Comparison of ENCODE assay signal across 2 cellular contexts in the genomic region with DNA sequence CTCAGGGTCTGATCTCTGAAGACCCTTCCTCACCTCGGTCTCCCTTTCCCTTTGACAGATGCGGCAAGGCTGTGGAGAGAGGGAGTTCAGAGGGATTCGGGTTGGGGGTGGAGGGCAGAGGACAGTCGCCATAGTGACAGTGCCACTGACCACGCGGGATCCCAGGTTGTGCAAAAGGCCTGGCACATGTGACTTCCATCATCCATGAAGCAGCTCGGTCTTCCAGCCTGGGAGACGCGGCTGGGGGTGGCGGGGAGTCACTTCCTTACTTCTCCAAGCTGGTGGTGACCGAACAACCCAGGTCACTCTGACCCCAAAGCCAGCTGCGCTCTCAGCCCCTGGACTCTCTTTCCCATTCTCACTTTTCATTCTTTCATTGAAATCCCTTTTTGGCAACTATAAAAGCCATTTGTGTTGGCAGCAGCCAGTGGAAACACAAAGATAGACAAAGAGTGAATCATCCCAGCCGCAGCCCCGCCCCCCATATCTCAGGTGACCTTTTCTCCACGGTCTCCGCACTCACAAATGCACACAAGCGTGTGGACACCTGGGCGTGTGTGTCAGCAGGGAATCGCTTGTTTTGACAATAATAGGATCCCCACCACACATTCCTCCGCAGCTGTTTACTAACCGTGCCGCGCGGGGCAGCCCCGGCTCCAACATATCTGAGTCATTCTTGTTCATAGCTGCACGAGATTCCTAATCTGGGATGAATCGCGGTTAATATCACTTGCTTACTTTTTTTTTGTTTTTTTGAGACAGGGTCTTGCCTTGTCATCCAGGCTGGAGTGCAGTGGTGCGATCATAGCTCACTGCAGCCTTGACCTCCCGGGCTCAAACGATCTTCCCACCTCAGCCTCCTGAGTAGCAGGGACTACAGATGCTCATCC.
A peak's percentile ranks its signal among the peaks of the same experiment; 100 is the strongest.
TF ChIP-seq lines count a peak whose summit lies in the region.

No MANE protein-coding gene starts in this region.

TF ChIP-seq in K562, 482 proteins besides CTCF, POLR2A, EP300 and RAD21 (continued from another document and continues in another):
- TF ChIP-seq, protein P1, sequence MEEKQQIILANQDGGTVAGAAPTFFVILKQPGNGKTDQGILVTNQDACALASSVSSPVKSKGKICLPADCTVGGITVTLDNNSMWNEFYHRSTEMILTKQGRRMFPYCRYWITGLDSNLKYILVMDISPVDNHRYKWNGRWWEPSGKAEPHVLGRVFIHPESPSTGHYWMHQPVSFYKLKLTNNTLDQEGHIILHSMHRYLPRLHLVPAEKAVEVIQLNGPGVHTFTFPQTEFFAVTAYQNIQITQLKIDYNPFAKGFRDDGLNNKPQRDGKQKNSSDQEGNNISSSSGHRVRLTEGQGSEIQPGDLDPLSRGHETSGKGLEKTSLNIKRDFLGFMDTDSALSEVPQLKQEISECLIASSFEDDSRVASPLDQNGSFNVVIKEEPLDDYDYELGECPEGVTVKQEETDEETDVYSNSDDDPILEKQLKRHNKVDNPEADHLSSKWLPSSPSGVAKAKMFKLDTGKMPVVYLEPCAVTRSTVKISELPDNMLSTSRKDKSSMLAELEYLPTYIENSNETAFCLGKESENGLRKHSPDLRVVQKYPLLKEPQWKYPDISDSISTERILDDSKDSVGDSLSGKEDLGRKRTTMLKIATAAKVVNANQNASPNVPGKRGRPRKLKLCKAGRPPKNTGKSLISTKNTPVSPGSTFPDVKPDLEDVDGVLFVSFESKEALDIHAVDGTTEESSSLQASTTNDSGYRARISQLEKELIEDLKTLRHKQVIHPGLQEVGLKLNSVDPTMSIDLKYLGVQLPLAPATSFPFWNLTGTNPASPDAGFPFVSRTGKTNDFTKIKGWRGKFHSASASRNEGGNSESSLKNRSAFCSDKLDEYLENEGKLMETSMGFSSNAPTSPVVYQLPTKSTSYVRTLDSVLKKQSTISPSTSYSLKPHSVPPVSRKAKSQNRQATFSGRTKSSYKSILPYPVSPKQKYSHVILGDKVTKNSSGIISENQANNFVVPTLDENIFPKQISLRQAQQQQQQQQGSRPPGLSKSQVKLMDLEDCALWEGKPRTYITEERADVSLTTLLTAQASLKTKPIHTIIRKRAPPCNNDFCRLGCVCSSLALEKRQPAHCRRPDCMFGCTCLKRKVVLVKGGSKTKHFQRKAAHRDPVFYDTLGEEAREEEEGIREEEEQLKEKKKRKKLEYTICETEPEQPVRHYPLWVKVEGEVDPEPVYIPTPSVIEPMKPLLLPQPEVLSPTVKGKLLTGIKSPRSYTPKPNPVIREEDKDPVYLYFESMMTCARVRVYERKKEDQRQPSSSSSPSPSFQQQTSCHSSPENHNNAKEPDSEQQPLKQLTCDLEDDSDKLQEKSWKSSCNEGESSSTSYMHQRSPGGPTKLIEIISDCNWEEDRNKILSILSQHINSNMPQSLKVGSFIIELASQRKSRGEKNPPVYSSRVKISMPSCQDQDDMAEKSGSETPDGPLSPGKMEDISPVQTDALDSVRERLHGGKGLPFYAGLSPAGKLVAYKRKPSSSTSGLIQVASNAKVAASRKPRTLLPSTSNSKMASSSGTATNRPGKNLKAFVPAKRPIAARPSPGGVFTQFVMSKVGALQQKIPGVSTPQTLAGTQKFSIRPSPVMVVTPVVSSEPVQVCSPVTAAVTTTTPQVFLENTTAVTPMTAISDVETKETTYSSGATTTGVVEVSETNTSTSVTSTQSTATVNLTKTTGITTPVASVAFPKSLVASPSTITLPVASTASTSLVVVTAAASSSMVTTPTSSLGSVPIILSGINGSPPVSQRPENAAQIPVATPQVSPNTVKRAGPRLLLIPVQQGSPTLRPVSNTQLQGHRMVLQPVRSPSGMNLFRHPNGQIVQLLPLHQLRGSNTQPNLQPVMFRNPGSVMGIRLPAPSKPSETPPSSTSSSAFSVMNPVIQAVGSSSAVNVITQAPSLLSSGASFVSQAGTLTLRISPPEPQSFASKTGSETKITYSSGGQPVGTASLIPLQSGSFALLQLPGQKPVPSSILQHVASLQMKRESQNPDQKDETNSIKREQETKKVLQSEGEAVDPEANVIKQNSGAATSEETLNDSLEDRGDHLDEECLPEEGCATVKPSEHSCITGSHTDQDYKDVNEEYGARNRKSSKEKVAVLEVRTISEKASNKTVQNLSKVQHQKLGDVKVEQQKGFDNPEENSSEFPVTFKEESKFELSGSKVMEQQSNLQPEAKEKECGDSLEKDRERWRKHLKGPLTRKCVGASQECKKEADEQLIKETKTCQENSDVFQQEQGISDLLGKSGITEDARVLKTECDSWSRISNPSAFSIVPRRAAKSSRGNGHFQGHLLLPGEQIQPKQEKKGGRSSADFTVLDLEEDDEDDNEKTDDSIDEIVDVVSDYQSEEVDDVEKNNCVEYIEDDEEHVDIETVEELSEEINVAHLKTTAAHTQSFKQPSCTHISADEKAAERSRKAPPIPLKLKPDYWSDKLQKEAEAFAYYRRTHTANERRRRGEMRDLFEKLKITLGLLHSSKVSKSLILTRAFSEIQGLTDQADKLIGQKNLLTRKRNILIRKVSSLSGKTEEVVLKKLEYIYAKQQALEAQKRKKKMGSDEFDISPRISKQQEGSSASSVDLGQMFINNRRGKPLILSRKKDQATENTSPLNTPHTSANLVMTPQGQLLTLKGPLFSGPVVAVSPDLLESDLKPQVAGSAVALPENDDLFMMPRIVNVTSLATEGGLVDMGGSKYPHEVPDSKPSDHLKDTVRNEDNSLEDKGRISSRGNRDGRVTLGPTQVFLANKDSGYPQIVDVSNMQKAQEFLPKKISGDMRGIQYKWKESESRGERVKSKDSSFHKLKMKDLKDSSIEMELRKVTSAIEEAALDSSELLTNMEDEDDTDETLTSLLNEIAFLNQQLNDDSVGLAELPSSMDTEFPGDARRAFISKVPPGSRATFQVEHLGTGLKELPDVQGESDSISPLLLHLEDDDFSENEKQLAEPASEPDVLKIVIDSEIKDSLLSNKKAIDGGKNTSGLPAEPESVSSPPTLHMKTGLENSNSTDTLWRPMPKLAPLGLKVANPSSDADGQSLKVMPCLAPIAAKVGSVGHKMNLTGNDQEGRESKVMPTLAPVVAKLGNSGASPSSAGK (IDR thresholded peaks at IDR 0.05), result 0 out of 2 replicates have a peak, but pooled peaks have one; percentile 54
- TF ChIP-seq ZEB2 (IDR thresholded peaks at IDR 0.05) (peak; percentile 97), JUN (IDR thresholded peaks at IDR 0.05; ENCODE audit: borderline replicate concordance, low read depth, low read length) (peak; percentile 76), JUN (CRISPR knock-in tag; IDR thresholded peaks at IDR 0.05; ENCODE audit: borderline replicate concordance) (no peak), SMARCC2 (IDR thresholded peaks at IDR 0.05; ENCODE audit: low read depth) (peak; percentile 87), BHLHE40 (IDR thresholded peaks at IDR 0.05; ENCODE audit: low read length) (peak; percentile 93), ZNF282 (CRISPR knock-in tag; IDR thresholded peaks at IDR 0.05) (no peak)
- TF ChIP-seq, protein P2, sequence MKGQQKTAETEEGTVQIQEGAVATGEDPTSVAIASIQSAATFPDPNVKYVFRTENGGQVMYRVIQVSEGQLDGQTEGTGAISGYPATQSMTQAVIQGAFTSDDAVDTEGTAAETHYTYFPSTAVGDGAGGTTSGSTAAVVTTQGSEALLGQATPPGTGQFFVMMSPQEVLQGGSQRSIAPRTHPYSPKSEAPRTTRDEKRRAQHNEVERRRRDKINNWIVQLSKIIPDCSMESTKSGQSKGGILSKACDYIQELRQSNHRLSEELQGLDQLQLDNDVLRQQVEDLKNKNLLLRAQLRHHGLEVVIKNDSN (CRISPR knock-in tag; IDR thresholded peaks at IDR 0.05), result peak; percentile 77
- TF ChIP-seq, protein P3, sequence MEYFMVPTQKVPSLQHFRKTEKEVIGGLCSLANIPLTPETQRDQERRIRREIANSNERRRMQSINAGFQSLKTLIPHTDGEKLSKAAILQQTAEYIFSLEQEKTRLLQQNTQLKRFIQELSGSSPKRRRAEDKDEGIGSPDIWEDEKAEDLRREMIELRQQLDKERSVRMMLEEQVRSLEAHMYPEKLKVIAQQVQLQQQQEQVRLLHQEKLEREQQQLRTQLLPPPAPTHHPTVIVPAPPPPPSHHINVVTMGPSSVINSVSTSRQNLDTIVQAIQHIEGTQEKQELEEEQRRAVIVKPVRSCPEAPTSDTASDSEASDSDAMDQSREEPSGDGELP (CRISPR knock-in tag; IDR thresholded peaks at IDR 0.05; ENCODE audit: borderline replicate concordance), result peak; percentile 83

TF ChIP-seq in HepG2, 621 proteins besides CTCF, POLR2A, EP300 and RAD21 (continued from another document and continues in another):
- TF ChIP-seq, protein P4, sequence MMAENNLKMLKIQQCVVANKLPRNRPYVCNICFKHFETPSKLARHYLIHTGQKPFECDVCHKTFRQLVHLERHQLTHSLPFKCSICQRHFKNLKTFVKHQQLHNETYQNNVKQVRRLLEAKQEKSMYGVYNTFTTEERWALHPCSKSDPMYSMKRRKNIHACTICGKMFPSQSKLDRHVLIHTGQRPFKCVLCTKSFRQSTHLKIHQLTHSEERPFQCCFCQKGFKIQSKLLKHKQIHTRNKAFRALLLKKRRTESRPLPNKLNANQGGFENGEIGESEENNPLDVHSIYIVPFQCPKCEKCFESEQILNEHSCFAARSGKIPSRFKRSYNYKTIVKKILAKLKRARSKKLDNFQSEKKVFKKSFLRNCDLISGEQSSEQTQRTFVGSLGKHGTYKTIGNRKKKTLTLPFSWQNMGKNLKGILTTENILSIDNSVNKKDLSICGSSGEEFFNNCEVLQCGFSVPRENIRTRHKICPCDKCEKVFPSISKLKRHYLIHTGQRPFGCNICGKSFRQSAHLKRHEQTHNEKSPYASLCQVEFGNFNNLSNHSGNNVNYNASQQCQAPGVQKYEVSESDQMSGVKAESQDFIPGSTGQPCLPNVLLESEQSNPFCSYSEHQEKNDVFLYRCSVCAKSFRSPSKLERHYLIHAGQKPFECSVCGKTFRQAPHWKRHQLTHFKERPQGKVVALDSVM (CRISPR knock-in tag; IDR thresholded peaks at IDR 0.05), result peak; percentile 92
- TF ChIP-seq, protein P5, sequence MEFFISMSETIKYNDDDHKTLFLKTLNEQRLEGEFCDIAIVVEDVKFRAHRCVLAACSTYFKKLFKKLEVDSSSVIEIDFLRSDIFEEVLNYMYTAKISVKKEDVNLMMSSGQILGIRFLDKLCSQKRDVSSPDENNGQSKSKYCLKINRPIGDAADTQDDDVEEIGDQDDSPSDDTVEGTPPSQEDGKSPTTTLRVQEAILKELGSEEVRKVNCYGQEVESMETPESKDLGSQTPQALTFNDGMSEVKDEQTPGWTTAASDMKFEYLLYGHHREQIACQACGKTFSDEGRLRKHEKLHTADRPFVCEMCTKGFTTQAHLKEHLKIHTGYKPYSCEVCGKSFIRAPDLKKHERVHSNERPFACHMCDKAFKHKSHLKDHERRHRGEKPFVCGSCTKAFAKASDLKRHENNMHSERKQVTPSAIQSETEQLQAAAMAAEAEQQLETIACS (CRISPR knock-in tag; IDR thresholded peaks at IDR 0.05), result no peak
- TF ChIP-seq ZSCAN29 (CRISPR knock-in tag; conservative IDR thresholded peaks at IDR 0.05) (no peak), ZNF34 (CRISPR knock-in tag; IDR thresholded peaks at IDR 0.05; ENCODE audit: borderline replicate concordance) (no peak), PHF5A (CRISPR knock-in tag; IDR thresholded peaks at IDR 0.05; ENCODE audit: low read depth, unreplicated experiment) (peak; percentile 58), ZNF138 (CRISPR knock-in tag; IDR thresholded peaks at IDR 0.05; ENCODE audit: low read depth) (no peak), HHEX (CRISPR knock-in tag; IDR thresholded peaks at IDR 0.05) (no peak), GABPB1 (CRISPR knock-in tag; IDR thresholded peaks at IDR 0.05) (peak; percentile 8; the same call in 1 of the 2 replicates), SP5 (CRISPR knock-in tag; IDR thresholded peaks at IDR 0.05; ENCODE audit: borderline replicate concordance, low read depth) (peak; percentile 84), ZBTB21 (CRISPR knock-in tag; IDR thresholded peaks at IDR 0.05) (0 out of 2 replicates have a peak, but pooled peaks have one; percentile 43), YEATS4 (CRISPR knock-in tag; IDR thresholded peaks at IDR 0.05; ENCODE audit: borderline replicate concordance) (no peak), ARNT (IDR thresholded peaks at IDR 0.05) (no peak), HNRNPUL1 (IDR thresholded peaks at IDR 0.05; ENCODE audit: low read depth, low read length) (no peak), ZNF101 (CRISPR knock-in tag; IDR thresholded peaks at IDR 0.05; ENCODE audit: borderline replicate concordance, low read depth) (no peak), TGIF2 (CRISPR knock-in tag; IDR thresholded peaks at IDR 0.05) (peak; percentile 37), AKAP8 (CRISPR knock-in tag; IDR thresholded peaks at IDR 0.05) (no peak), SOX13 (IDR thresholded peaks at IDR 0.05) (peak; percentile 80), SOX13 (CRISPR knock-in tag; conservative IDR thresholded peaks at IDR 0.05 in 1 of 2, IDR thresholded peaks at IDR 0.05 in 1 of 2) (peak in 1 of 2 experiments; percentile 88; a peak in 2 of 4 replicates), TCF7 (IDR thresholded peaks at IDR 0.05; ENCODE audit: low read depth) (peak; percentile 26; the same call in 1 of the 2 replicates), HDAC6 (IDR thresholded peaks at IDR 0.05; ENCODE audit: low read depth, low read length) (no peak)
- TF ChIP-seq, protein P6, sequence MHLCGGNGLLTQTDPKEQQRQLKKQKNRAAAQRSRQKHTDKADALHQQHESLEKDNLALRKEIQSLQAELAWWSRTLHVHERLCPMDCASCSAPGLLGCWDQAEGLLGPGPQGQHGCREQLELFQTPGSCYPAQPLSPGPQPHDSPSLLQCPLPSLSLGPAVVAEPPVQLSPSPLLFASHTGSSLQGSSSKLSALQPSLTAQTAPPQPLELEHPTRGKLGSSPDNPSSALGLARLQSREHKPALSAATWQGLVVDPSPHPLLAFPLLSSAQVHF (CRISPR knock-in tag; IDR thresholded peaks at IDR 0.05), result no peak
- TF ChIP-seq, protein P7, sequence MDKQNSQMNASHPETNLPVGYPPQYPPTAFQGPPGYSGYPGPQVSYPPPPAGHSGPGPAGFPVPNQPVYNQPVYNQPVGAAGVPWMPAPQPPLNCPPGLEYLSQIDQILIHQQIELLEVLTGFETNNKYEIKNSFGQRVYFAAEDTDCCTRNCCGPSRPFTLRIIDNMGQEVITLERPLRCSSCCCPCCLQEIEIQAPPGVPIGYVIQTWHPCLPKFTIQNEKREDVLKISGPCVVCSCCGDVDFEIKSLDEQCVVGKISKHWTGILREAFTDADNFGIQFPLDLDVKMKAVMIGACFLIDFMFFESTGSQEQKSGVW (CRISPR knock-in tag; IDR thresholded peaks at IDR 0.05; ENCODE audit: borderline replicate concordance), result no peak
- TF ChIP-seq, protein P8, sequence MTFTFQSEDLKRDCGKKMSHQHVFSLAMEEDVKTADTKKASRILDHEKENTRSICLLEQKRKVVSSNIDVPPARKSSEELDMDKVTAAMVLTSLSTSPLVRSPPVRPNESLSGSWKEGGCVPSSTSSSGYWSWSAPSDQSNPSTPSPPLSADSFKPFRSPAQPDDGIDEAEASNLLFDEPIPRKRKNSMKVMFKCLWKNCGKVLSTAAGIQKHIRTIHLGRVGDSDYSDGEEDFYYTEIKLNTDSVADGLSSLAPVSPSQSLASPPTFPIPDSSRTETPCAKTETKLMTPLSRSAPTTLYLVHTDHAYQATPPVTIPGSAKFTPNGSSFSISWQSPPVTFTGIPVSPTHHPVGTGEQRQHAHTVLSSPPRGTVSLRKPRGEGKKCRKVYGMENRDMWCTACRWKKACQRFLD (CRISPR knock-in tag; IDR thresholded peaks at IDR 0.05; ENCODE audit: borderline replicate concordance), result no peak
